In the genomic region with DNA sequence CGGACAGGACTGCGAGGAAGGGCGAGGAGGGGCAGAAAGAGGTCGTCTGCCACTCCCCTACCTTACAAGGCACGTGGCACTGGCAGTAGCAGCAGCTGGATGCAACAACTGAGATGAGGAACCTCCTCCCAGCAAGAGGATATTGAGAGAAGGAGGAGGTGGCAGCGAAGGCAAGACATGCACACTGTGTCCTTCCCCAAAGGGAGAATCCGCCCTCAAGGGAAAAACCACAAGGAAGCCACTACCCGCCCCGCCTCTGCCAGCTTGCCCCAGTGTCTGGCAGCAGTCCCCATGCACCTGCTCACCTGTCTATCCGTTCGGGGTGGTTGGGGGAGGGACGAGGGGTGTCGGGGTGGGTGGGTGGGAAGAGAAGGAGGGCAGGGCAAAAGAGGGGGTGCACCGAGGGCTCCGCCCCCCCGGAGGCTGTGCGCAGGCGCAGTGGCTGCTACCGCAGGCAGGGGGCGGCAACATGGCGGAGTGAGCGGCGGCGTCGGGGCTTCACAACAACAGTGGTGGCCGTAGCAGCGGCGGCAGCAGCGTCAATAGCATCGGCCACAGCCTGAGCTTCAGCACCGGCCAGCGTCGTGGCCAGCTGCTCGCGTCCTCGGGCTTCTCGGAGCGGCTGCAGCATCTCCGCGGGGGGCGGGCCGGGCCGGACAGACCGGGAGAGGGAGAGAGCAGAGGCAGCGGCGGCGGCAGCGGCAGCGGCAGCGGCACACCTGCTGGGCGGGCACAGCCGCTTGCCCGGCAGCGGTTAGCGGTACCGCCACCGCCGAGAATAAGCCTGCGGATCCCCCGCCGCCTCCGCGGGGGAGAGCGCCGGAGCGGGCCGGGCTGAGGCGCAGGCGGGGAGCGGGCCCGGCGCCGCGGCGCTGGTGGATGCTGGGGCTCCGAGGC, we compare ENCODE assay signal across 1 cellular context.
TF ChIP-seq lines count a peak whose summit lies in the region.

A gene with protein sequence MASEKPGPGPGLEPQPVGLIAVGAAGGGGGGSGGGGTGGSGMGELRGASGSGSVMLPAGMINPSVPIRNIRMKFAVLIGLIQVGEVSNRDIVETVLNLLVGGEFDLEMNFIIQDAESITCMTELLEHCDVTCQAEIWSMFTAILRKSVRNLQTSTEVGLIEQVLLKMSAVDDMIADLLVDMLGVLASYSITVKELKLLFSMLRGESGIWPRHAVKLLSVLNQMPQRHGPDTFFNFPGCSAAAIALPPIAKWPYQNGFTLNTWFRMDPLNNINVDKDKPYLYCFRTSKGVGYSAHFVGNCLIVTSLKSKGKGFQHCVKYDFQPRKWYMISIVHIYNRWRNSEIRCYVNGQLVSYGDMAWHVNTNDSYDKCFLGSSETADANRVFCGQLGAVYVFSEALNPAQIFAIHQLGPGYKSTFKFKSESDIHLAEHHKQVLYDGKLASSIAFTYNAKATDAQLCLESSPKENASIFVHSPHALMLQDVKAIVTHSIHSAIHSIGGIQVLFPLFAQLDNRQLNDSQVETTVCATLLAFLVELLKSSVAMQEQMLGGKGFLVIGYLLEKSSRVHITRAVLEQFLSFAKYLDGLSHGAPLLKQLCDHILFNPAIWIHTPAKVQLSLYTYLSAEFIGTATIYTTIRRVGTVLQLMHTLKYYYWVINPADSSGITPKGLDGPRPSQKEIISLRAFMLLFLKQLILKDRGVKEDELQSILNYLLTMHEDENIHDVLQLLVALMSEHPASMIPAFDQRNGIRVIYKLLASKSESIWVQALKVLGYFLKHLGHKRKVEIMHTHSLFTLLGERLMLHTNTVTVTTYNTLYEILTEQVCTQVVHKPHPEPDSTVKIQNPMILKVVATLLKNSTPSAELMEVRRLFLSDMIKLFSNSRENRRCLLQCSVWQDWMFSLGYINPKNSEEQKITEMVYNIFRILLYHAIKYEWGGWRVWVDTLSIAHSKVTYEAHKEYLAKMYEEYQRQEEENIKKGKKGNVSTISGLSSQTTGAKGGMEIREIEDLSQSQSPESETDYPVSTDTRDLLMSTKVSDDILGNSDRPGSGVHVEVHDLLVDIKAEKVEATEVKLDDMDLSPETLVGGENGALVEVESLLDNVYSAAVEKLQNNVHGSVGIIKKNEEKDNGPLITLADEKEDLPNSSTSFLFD (N-terminal part only) (plus strand): TSS at position 436 of the 897 bp plus-strand sequence. CDS start 551 bp downstream, outside the sequence.

TF ChIP-seq in HepG2, 621 proteins besides CTCF, POLR2A, EP300 and RAD21 (continued from another document and continues in another):
- TF ChIP-seq, protein P1, sequence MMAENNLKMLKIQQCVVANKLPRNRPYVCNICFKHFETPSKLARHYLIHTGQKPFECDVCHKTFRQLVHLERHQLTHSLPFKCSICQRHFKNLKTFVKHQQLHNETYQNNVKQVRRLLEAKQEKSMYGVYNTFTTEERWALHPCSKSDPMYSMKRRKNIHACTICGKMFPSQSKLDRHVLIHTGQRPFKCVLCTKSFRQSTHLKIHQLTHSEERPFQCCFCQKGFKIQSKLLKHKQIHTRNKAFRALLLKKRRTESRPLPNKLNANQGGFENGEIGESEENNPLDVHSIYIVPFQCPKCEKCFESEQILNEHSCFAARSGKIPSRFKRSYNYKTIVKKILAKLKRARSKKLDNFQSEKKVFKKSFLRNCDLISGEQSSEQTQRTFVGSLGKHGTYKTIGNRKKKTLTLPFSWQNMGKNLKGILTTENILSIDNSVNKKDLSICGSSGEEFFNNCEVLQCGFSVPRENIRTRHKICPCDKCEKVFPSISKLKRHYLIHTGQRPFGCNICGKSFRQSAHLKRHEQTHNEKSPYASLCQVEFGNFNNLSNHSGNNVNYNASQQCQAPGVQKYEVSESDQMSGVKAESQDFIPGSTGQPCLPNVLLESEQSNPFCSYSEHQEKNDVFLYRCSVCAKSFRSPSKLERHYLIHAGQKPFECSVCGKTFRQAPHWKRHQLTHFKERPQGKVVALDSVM (CRISPR knock-in tag; IDR thresholded peaks at IDR 0.05), result no peak
- TF ChIP-seq BHLHE40 (IDR thresholded peaks at IDR 0.05; ENCODE audit: low read length) (no peak), SMARCC2 (IDR thresholded peaks at IDR 0.05) (no peak), ZNF337 (CRISPR knock-in tag; IDR thresholded peaks at IDR 0.05; ENCODE audit: borderline replicate concordance, low read depth) (no peak), KDM4B (CRISPR knock-in tag; IDR thresholded peaks at IDR 0.05) (no peak), SAP130 (CRISPR knock-in tag; IDR thresholded peaks at IDR 0.05; ENCODE audit: low read depth) (peak; percentile 44), ZMYM4 (CRISPR knock-in tag; IDR thresholded peaks at IDR 0.05) (no peak), RFXAP (CRISPR knock-in tag; IDR thresholded peaks at IDR 0.05; ENCODE audit: borderline replicate concordance) (no peak), ONECUT2 (CRISPR knock-in tag; IDR thresholded peaks at IDR 0.05) (no peak), SCMH1 (CRISPR knock-in tag; IDR thresholded peaks at IDR 0.05; ENCODE audit: borderline replicate concordance) (no peak), SIN3B (IDR thresholded peaks at IDR 0.05; ENCODE audit: low read length) (no peak), SOX13 (IDR thresholded peaks at IDR 0.05) (no peak), SOX13 (CRISPR knock-in tag; conservative IDR thresholded peaks at IDR 0.05 in 1 of 2, IDR thresholded peaks at IDR 0.05 in 1 of 2) (peak in 1 of 2 experiments; percentile 14; a peak in 1 of 4 replicates), ASH2L (IDR thresholded peaks at IDR 0.05; ENCODE audit: insufficient read length, low read depth, low read length) (no peak), ZBTB42 (CRISPR knock-in tag; IDR thresholded peaks at IDR 0.05) (no peak), ZNF124 (CRISPR knock-in tag; IDR thresholded peaks at IDR 0.05) (no peak), ZNF75D (CRISPR knock-in tag; IDR thresholded peaks at IDR 0.05; ENCODE audit: borderline replicate concordance) (no peak), ZNF550 (CRISPR knock-in tag; IDR thresholded peaks at IDR 0.05; ENCODE audit: borderline replicate concordance) (no peak), ZNF782 (CRISPR knock-in tag; IDR thresholded peaks at IDR 0.05; ENCODE audit: borderline replicate concordance) (no peak), ZNF20 (CRISPR knock-in tag; IDR thresholded peaks at IDR 0.05) (no peak), NR3C1 (CRISPR knock-in tag; IDR thresholded peaks at IDR 0.05) (no peak), ZNF441 (CRISPR knock-in tag; IDR thresholded peaks at IDR 0.05; ENCODE audit: borderline replicate concordance) (0 out of 2 replicates have a peak, but pooled peaks have one; percentile 14), PHF20 (CRISPR knock-in tag; IDR thresholded peaks at IDR 0.05) (no peak), SSRP1 (CRISPR knock-in tag; IDR thresholded peaks at IDR 0.05) (no peak), PCBP2 (optimal IDR thresholded peaks at IDR 0.05; ENCODE audit: low read depth, low read length, poor library complexity, severe bottlenecking) (no peak), NPAS2 (CRISPR knock-in tag; IDR thresholded peaks at IDR 0.05; ENCODE audit: borderline replicate concordance) (no peak), MXD4 (CRISPR knock-in tag; IDR thresholded peaks at IDR 0.05) (no peak)
- TF ChIP-seq, protein P2, sequence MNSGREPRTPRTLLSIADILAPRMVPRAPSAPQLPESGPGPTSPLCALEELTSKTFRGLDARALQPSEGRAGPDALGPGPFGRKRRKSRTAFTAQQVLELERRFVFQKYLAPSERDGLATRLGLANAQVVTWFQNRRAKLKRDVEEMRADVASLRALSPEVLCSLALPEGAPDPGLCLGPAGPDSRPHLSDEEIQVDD (CRISPR knock-in tag; IDR thresholded peaks at IDR 0.05; ENCODE audit: borderline replicate concordance), result no peak
- TF ChIP-seq, protein P3, sequence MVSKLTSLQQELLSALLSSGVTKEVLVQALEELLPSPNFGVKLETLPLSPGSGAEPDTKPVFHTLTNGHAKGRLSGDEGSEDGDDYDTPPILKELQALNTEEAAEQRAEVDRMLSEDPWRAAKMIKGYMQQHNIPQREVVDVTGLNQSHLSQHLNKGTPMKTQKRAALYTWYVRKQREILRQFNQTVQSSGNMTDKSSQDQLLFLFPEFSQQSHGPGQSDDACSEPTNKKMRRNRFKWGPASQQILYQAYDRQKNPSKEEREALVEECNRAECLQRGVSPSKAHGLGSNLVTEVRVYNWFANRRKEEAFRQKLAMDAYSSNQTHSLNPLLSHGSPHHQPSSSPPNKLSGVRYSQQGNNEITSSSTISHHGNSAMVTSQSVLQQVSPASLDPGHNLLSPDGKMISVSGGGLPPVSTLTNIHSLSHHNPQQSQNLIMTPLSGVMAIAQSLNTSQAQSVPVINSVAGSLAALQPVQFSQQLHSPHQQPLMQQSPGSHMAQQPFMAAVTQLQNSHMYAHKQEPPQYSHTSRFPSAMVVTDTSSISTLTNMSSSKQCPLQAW (CRISPR knock-in tag; IDR thresholded peaks at IDR 0.05), result no peak
- TF ChIP-seq, protein P4, sequence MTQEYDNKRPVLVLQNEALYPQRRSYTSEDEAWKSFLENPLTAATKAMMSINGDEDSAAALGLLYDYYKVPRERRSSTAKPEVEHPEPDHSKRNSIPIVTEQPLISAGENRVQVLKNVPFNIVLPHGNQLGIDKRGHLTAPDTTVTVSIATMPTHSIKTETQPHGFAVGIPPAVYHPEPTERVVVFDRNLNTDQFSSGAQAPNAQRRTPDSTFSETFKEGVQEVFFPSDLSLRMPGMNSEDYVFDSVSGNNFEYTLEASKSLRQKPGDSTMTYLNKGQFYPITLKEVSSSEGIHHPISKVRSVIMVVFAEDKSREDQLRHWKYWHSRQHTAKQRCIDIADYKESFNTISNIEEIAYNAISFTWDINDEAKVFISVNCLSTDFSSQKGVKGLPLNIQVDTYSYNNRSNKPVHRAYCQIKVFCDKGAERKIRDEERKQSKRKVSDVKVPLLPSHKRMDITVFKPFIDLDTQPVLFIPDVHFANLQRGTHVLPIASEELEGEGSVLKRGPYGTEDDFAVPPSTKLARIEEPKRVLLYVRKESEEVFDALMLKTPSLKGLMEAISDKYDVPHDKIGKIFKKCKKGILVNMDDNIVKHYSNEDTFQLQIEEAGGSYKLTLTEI (CRISPR knock-in tag; conservative IDR thresholded peaks at IDR 0.05), result no peak
- TF ChIP-seq, protein P5, sequence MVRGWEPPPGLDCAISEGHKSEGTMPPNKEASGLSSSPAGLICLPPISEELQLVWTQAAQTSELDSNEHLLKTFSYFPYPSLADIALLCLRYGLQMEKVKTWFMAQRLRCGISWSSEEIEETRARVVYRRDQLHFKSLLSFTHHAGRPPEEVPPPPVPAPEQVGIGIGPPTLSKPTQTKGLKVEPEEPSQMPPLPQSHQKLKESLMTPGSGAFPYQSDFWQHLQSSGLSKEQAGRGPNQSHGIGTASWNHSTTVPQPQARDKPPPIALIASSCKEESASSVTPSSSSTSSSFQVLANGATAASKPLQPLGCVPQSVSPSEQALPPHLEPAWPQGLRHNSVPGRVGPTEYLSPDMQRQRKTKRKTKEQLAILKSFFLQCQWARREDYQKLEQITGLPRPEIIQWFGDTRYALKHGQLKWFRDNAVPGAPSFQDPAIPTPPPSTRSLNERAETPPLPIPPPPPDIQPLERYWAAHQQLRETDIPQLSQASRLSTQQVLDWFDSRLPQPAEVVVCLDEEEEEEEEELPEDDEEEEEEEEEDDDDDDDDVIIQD (CRISPR knock-in tag; IDR thresholded peaks at IDR 0.05; ENCODE audit: low read depth), result no peak
- TF ChIP-seq, protein P6, sequence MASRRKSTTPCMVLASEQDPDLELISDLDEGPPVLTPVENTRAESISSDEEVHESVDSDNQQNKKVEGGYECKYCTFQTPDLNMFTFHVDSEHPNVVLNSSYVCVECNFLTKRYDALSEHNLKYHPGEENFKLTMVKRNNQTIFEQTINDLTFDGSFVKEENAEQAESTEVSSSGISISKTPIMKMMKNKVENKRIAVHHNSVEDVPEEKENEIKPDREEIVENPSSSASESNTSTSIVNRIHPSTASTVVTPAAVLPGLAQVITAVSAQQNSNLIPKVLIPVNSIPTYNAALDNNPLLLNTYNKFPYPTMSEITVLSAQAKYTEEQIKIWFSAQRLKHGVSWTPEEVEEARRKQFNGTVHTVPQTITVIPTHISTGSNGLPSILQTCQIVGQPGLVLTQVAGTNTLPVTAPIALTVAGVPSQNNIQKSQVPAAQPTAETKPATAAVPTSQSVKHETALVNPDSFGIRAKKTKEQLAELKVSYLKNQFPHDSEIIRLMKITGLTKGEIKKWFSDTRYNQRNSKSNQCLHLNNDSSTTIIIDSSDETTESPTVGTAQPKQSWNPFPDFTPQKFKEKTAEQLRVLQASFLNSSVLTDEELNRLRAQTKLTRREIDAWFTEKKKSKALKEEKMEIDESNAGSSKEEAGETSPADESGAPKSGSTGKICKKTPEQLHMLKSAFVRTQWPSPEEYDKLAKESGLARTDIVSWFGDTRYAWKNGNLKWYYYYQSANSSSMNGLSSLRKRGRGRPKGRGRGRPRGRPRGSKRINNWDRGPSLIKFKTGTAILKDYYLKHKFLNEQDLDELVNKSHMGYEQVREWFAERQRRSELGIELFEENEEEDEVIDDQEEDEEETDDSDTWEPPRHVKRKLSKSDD (CRISPR knock-in tag; IDR thresholded peaks at IDR 0.05; ENCODE audit: low read depth), result no peak
- TF ChIP-seq, protein P7, sequence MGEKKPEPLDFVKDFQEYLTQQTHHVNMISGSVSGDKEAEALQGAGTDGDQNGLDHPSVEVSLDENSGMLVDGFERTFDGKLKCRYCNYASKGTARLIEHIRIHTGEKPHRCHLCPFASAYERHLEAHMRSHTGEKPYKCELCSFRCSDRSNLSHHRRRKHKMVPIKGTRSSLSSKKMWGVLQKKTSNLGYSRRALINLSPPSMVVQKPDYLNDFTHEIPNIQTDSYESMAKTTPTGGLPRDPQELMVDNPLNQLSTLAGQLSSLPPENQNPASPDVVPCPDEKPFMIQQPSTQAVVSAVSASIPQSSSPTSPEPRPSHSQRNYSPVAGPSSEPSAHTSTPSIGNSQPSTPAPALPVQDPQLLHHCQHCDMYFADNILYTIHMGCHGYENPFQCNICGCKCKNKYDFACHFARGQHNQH (CRISPR knock-in tag; IDR thresholded peaks at IDR 0.05), result no peak
- TF ChIP-seq, protein P8, sequence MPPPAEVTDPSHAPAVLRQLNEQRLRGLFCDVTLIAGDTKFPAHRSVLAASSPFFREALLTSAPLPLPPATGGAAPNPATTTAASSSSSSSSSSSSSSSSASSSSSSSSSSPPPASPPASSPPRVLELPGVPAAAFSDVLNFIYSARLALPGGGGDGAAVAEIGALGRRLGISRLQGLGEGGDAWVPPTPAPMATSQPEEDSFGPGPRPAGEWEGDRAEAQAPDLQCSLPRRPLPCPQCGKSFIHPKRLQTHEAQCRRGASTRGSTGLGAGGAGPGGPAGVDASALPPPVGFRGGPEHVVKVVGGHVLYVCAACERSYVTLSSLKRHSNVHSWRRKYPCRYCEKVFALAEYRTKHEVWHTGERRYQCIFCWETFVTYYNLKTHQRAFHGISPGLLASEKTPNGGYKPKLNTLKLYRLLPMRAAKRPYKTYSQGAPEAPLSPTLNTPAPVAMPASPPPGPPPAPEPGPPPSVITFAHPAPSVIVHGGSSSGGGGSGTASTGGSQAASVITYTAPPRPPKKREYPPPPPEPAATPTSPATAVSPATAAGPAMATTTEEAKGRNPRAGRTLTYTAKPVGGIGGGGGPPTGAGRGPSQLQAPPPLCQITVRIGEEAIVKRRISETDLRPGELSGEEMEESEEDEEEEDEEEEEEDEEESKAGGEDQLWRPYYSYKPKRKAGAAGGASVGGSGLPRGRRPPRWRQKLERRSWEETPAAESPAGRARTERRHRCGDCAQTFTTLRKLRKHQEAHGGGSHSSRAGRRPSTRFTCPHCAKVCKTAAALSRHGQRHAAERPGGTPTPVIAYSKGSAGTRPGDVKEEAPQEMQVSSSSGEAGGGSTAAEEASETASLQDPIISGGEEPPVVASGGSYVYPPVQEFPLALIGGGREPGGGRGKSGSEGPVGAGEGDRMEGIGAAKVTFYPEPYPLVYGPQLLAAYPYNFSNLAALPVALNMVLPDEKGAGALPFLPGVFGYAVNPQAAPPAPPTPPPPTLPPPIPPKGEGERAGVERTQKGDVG (CRISPR knock-in tag; IDR thresholded peaks at IDR 0.05; ENCODE audit: borderline replicate concordance), result no peak
